9 cellular contexts compared by ENCODE assay signal in genomic region chr13:59680429-59681024, GRCh38.
A peak's percentile ranks its signal among the peaks of the same experiment; 100 is the strongest.
DNase-seq lines count a peak whose midpoint lies in the region; ATAC-seq lines count a peak whose summit lies in the region.
"Had no signal": no experiment of that assay in that cellular context is flagged by ENCODE, and none has a peak within 500 bp of the region (broad histone marks: within the 10 kb centered on the region; RNA-seq: fewer than 3 reads in every experiment).

No MANE protein-coding gene starts in this region.

- ATAC-seq in HG03159 (IDR thresholded peaks at IDR 0.05; ENCODE audit: unreplicated experiment) (peak; percentile 52), GM21447 (IDR thresholded peaks at IDR 0.05; ENCODE audit: unreplicated experiment) (no peak)
- ATAC-seq: naive thymus-derived CD4-positive, alpha-beta T cell had no signal

- intact Hi-C loops in head of caudate nucleus (cut with DNase I) = no loop called here

- DNase-seq in ELR (ENCODE audit: low read depth) (peak; percentile 58), SK-N-DZ (ENCODE audit: low spot score) (peak; percentile 43), iris pigment epithelial cell (ENCODE audit: low read depth) (peak; percentile 24), hepatic stellate cell (ENCODE audit: low spot score) (no peak), head of caudate nucleus (no peak), amygdala (lab: John Stamatoyannopoulos, UW) (no peak)

Comparison
In these comparisons a context has a peak if more than half of its experiments do, and no peak if none do; other contexts are left out.
1. DNase-seq: peak in ELR (single experiment), SK-N-DZ (single experiment) and iris pigment epithelial cell (single experiment); none in hepatic stellate cell (single experiment), head of caudate nucleus (0 of 42) and amygdala (0 of 56).